17 cellular contexts compared by ENCODE assay signal in genomic region chr12:103524238-103524875, GRCh38. TPM values are rescaled to one million over a fixed set of nuclear protein-coding genes. Genes with fewer than 3 reads are reported as not detected.
DNase-seq lines count a peak whose midpoint lies in the region; ATAC-seq, FAIRE-seq and TF ChIP-seq lines count a peak whose summit lies in the region.
"Had no signal": no experiment of that assay in that cellular context is flagged by ENCODE, and none has a peak within 500 bp of the region (broad histone marks: within the 10 kb centered on the region; RNA-seq: fewer than 3 reads in every experiment).

No MANE protein-coding gene starts in this region.

- in situ Hi-C loops in mammary epithelial cell (cut with MboI; ENCODE audit: low sequenced_read_pairs in 2 of 2): no loop called here

- H3K27ac Mint-ChIP-seq in MCF 10A (ENCODE audit: low read depth, unreplicated experiment): peak overlapping the region; percentile 44
- H3K27ac Mint-ChIP-seq: CD14-positive monocyte, H9 had no signal

- H3K9me3 ChIP-seq in breast epithelium (no peaks in the 10 kb centered on the region), mammary epithelial cell (replicated peaks; ENCODE audit: insufficient read depth, low read length) (no peaks in the 10 kb centered on the region), keratinocyte (ENCODE audit: control insufficient read depth, low read depth, low read length) (no peaks in the 10 kb centered on the region)

- no peaks in the 10 kb centered on the region for H3K4me1 ChIP-seq in breast epithelium
- H3K4me1 ChIP-seq in mammary epithelial cell (ENCODE audit: insufficient read depth, low read length): peaks cover 12% of the 10 kb centered on the region
- peaks cover 8% of the 10 kb centered on the region for H3K4me1 ChIP-seq in keratinocyte (ENCODE audit: control insufficient read depth, extremely low read depth, insufficient read depth, low read length)

- H3K9ac ChIP-seq in mammary epithelial cell (ENCODE audit: insufficient read depth, low read length): peak overlapping the region; percentile 24
- H3K9ac ChIP-seq in keratinocyte (ENCODE audit: control insufficient read depth, extremely low read depth, insufficient read depth, low read length): peak overlapping the region; percentile 6

- no peaks in the 10 kb centered on the region for H3K27me3 Mint-ChIP-seq in MCF 10A (ENCODE audit: insufficient read depth, unreplicated experiment)

- H3K79me2 ChIP-seq in mammary epithelial cell (ENCODE audit: insufficient read depth, low read length) (no peaks in the 10 kb centered on the region), keratinocyte (ENCODE audit: control insufficient read depth, insufficient read depth, low read length) (no peaks in the 10 kb centered on the region)

- TF ChIP-seq CTCF in MCF 10A (IDR thresholded peaks at IDR 0.05; ENCODE audit: unreplicated experiment) (no peak), breast epithelium (IDR thresholded peaks at IDR 0.05) (no peak), mammary epithelial cell (conservative IDR thresholded peaks at IDR 0.05 in 1 of 2, IDR thresholded peaks at IDR 0.05 in 1 of 2; ENCODE audit: extremely low read depth in 1 of 2, insufficient read depth in 1 of 2, low read depth in 1 of 2, low read length in 2 of 2) (no peak), keratinocyte (optimal IDR thresholded peaks at IDR 0.05 in 1 of 3, IDR thresholded peaks at IDR 0.05 in 1 of 3, conservative IDR thresholded peaks at IDR 0.05 in 1 of 3; ENCODE audit: extremely low read depth in 1 of 3, insufficient read depth in 2 of 3, low read length in 3 of 3) (no peak)

- H3K27ac ChIP-seq in breast epithelium (no peak overlapping the region), mammary epithelial cell (ENCODE audit: insufficient read depth, low read depth, low read length) (peak overlapping the region; percentile 79), keratinocyte (ENCODE audit: control insufficient read depth, insufficient read depth, low read length) (peak overlapping the region; percentile 48)
- H3K27ac ChIP-seq: RWPE1 had no signal

- CTCF ChIA-PET in MCF 10A (lab: Yijun Ruan, JAX) (interaction anchor here (0.6 to 9.9 kb wide), 5 partner anchors 11 to 105 kb away, joined by 3 to 93 read pairs (median 4); no protein-coding TSS in a partner anchor), mammary epithelial cell (lab: Charles Lee; ENCODE audit: low non-redundant PET) (no interaction called here)

- peak overlapping the region; percentile 84 for H2AFZ ChIP-seq in mammary epithelial cell (ENCODE audit: low read depth, low read length)
- peak overlapping the region; percentile 32 for H2AFZ ChIP-seq in keratinocyte (ENCODE audit: control insufficient read depth, low read length)

- no peak overlapping the region for H3K4me3 Mint-ChIP-seq in MCF 10A (ENCODE audit: unreplicated experiment)
- H3K4me3 Mint-ChIP-seq: CD14-positive monocyte, H9 had no signal

- POLR2A ChIA-PET in MCF 10A (lab: Yijun Ruan, JAX): interaction anchor here (0.6 to 1.4 kb wide), 4 partner anchors 11 to 317 kb away, joined by 3 to 4 read pairs (median 3); partner anchors contain the start of gene NT5DC3

- no peaks in the 10 kb centered on the region for H3K9me1 ChIP-seq in keratinocyte (ENCODE audit: control insufficient read depth, extremely low read depth, insufficient read depth, low read length)

- ATAC-seq in GM18858 (IDR thresholded peaks at IDR 0.05; ENCODE audit: unreplicated experiment): no peak

- H3K9me3 Mint-ChIP-seq in MCF 10A (ENCODE audit: unreplicated experiment): no peaks in the 10 kb centered on the region
- H3K9me3 Mint-ChIP-seq: H9 had no signal

- BruUV-seq in MCF 10A (replicated peaks; lab: Mats Ljungman, UMichigan) (no TSS peak), mammary epithelial cell (replicated peaks; lab: Mats Ljungman, UMichigan) (TSS peak; percentile 32)

- intact Hi-C loops in MCF 10A (cut with micrococcal nuclease): no loop called here
- intact Hi-C loops in breast epithelium (cut with DNase I; ENCODE audit: low total_unique reads): loop anchor here (5.0 kb wide), 1 partner anchor 157 kb away; no protein-coding TSS in a partner anchor
- intact Hi-C loops in mammary epithelial cell (cut with micrococcal nuclease): no loop called here

- no peaks in the 10 kb centered on the region for H3K36me3 Mint-ChIP-seq in MCF 10A (ENCODE audit: insufficient read depth, unreplicated experiment)
- H3K36me3 Mint-ChIP-seq: CD14-positive monocyte had no signal

- TF ChIP-seq POLR2A in breast epithelium (IDR thresholded peaks at IDR 0.05): no peak

- H3K4me1 Mint-ChIP-seq in MCF 10A (ENCODE audit: insufficient read depth, unreplicated experiment): peaks cover 8% of the 10 kb centered on the region
- H3K4me1 Mint-ChIP-seq: CD14-positive monocyte, H9 had no signal

- FAIRE-seq in keratinocyte (lab: Jason Lieb, UNC): peak; percentile 64
- FAIRE-seq: A204.1, HTR-8/SVneo had no signal

- H3K4me2 ChIP-seq in mammary epithelial cell (ENCODE audit: insufficient read depth, low read depth, low read length) (peak overlapping the region; percentile 9), keratinocyte (ENCODE audit: control insufficient read depth, extremely low read depth, insufficient read depth, low read depth, low read length) (peak overlapping the region; percentile 41)

- no peaks in the 10 kb centered on the region for H3K36me3 ChIP-seq in breast epithelium
- H3K36me3 ChIP-seq in mammary epithelial cell (ENCODE audit: insufficient read depth, low read length): no peaks in the 10 kb centered on the region
- H3K36me3 ChIP-seq in keratinocyte (ENCODE audit: control insufficient read depth in 2 of 2, extremely low read depth in 1 of 2, insufficient read depth in 2 of 2, low read length in 2 of 2): no peaks in the 10 kb centered on the region

- dilution Hi-C loops in mammary epithelial cell (cut with HindIII; ENCODE audit: low sequenced_read_pairs) (no loop called here), keratinocyte (cut with MboI; ENCODE audit: extremely low pct_ligation_motif_present, low sequenced_read_pairs) (no loop called here)

- H3K27me3 ChIP-seq in breast epithelium: no peaks in the 10 kb centered on the region
- H3K27me3 ChIP-seq in mammary epithelial cell (ENCODE audit: insufficient read depth, low read length): no peaks in the 10 kb centered on the region
- H3K27me3 ChIP-seq in keratinocyte (ENCODE audit: control insufficient read depth, extremely low read depth, insufficient read depth, low read length): no peaks in the 10 kb centered on the region

- H4K20me1 ChIP-seq in mammary epithelial cell (ENCODE audit: insufficient read depth, low read length) (no peaks in the 10 kb centered on the region), keratinocyte (ENCODE audit: control insufficient read depth, extremely low read depth, insufficient read depth, low read length) (no peaks in the 10 kb centered on the region)

- 5% methylated on average over 4 of the region's 4 CpGs for WGBS in mammary epithelial cell (ENCODE audit: low coverage, missing lambda C conversion rate)

- H3K4me3 ChIP-seq in breast epithelium: no peak overlapping the region
- no peak overlapping the region for H3K4me3 ChIP-seq in mammary epithelial cell (replicated peaks in 1 of 3; ENCODE audit: insufficient read depth in 1 of 3, low read depth in 2 of 3, low read length in 3 of 3)
- no peak overlapping the region for H3K4me3 ChIP-seq in keratinocyte (ENCODE audit: control insufficient read depth in 2 of 3, extremely low read depth in 1 of 3, insufficient read depth in 2 of 3, low read depth in 1 of 3, low read length in 3 of 3)

- no peak for DNase-seq in MCF 10A (ENCODE audit: unreplicated experiment)
- no peak for DNase-seq in breast epithelium (ENCODE audit: low spot score in 2 of 2)
- DNase-seq in mammary epithelial cell: peak; percentile 27
- DNase-seq in keratinocyte (ENCODE audit: low read depth, low spot score): no peak
- no peak for DNase-seq in NCI-H748 treated with DMSO at 0.1 percent for 48 hours (lab: John Stamatoyannopoulos, UW)
- DNase-seq in GM19240 (ENCODE audit: insufficient read length, low spot score): no peak
- DNase-seq: GF-D8, H9, KG1, NCI-H1092 treated with DMSO at 0.1 percent for 48 hours, SHP77 treated with DMSO at 0.1 percent for 48 hours, T-helper 1 cell had no signal

RNA-seq across cellular contexts. Expression of gene C12orf42, which starts 28.6 kb away (rescaled TPM):
- total RNA-seq in MCF 10A (2022) (not detected in 2 replicates), breast epithelium (1 to 10 TPM in 1 of 3 donors, not detected in 2; 1.6 TPM), mammary epithelial cell (not detected)
- polyA plus RNA-seq in mammary epithelial cell (not detected), keratinocyte (0.03 to 0.08 TPM in 2 of 3 replicates, not detected in the other)
- polyA minus RNA-seq in mammary epithelial cell (not detected), keratinocyte (not detected in 3 replicates)
- polyA plus RNA-seq in keratinocyte (2011; ENCODE audit: low read depth): not detected
- polyA plus RNA-seq in keratinocyte (2011; cell fraction: cytosol; rRNA removed): not detected in 2 replicates
- not detected in 2 replicates for polyA plus RNA-seq in keratinocyte (2011; cell fraction: nucleus; rRNA removed)
- polyA plus RNA-seq in keratinocyte (2012; ENCODE audit: low replicate concordance): not detected in 2 replicates
- polyA minus RNA-seq in keratinocyte (2011; cell fraction: cytosol; rRNA and poly(A)+ RNA removed): not detected
- not detected in 2 replicates for polyA minus RNA-seq in keratinocyte (2011; cell fraction: nucleus; rRNA and poly(A)+ RNA removed)
- total RNA-seq: H9 had no signal
- polyA plus RNA-seq: CD14-positive monocyte had no signal

Comparison
In these comparisons a context has a peak if more than half of its experiments do, and no peak if none do; other contexts are left out.
1. H3K27ac ChIP-seq: peak in mammary epithelial cell (single experiment) and keratinocyte (single experiment); none in breast epithelium (0 of 2).